In genomic region chr1:170562644-170563338, GRCh38 we compare ENCODE assay signal across 8 cellular contexts. TPM values are rescaled to one million over a fixed set of nuclear protein-coding genes. Genes with fewer than 3 reads are reported as not detected.
DNase-seq lines count a peak whose midpoint lies in the region; ATAC-seq, FAIRE-seq and TF ChIP-seq lines count a peak whose summit lies in the region.

No MANE protein-coding gene starts in this region.

- H3K4me1 ChIP-seq in H1 (replicated peaks in 1 of 4; ENCODE audit: control insufficient read depth in 3 of 4, insufficient read depth in 4 of 4, low read length in 3 of 4) (peaks cover 5 to 10% (median 7%) of the 10 kb centered on the region in 4 experiments; a peak in 6 of 7 replicates), mucosa of descending colon (ENCODE audit: low read depth) (no peaks in the 10 kb centered on the region)

- intact Hi-C loops in mucosa of descending colon (cut with DNase I, micrococcal nuclease), result no loop called here

- H3K56ac ChIP-seq in H1 (replicated peaks; ENCODE audit: insufficient read length, low read depth, low read length), result no peak overlapping the region

- no peaks in the 10 kb centered on the region for H3K79me1 ChIP-seq in H1 (ENCODE audit: low read depth, low read length)

- peaks cover 49% of the 10 kb centered on the region for H3K4me1 Mint-ChIP-seq in HFFc6 (ENCODE audit: low read depth)
- peaks cover 2 to 15% (median 8%) of the 10 kb centered on the region in 4 donors for H3K4me1 Mint-ChIP-seq in naive thymus-derived CD8-positive, alpha-beta T cell

- peak overlapping the region; percentile 88; the same call in 1 of the 2 replicates for H2BK5ac ChIP-seq in H1 (ENCODE audit: low read depth, low read length)

- H4K20me1 ChIP-seq in H1 (replicated peaks in 1 of 2; ENCODE audit: control insufficient read depth in 1 of 2, insufficient read depth in 2 of 2, low read length in 2 of 2), result no peaks in the 10 kb centered on the region

- H2BK12ac ChIP-seq in H1 (ENCODE audit: low read depth, low read length), result peak overlapping the region; percentile 89

- peak overlapping the region in 1 of 4 experiments; percentile 13; a peak in 1 of 8 replicates for H3K4me3 ChIP-seq in H1 (ENCODE audit: extremely low read depth in 1 of 4, insufficient read depth in 2 of 4, low read depth in 3 of 4, low read length in 4 of 4)
- no peak overlapping the region for H3K4me3 ChIP-seq in mucosa of descending colon

- H3K4ac ChIP-seq in H1 (replicated peaks; ENCODE audit: insufficient read length, low read depth, low read length), result peak overlapping the region; percentile 81

- no peak overlapping the region for H3K23ac ChIP-seq in H1 (ENCODE audit: insufficient read length)

- no peak for TF ChIP-seq POLR2A in H1 (IDR thresholded peaks at IDR 0.05; ENCODE audit: control extremely low read depth in 1 of 2, low read depth in 2 of 2, low read length in 2 of 2)

- no peak overlapping the region for H2AK5ac ChIP-seq in H1 (ENCODE audit: low read depth, low read length)

- H3K36me3 ChIP-seq in H1 (ENCODE audit: control insufficient read depth in 2 of 4, insufficient read depth in 4 of 4, low read length in 3 of 4) (no peaks in the 10 kb centered on the region), mucosa of descending colon (ENCODE audit: low read depth) (no peaks in the 10 kb centered on the region)

- H3K23me2 ChIP-seq in H1 (ENCODE audit: low read depth, low read length), result no peaks in the 10 kb centered on the region

- peaks cover 36% of the 10 kb centered on the region for H3K9me3 Mint-ChIP-seq in HFFc6
- peaks cover 0 to 27% (median 12%) of the 10 kb centered on the region in 9 donors for H3K9me3 Mint-ChIP-seq in naive thymus-derived CD8-positive, alpha-beta T cell

- CTCF ChIA-PET in RWPE1 (lab: Yijun Ruan, JAX), result interaction anchor here (0.5 to 1.2 kb wide), 3 partner anchors 102 to 381 kb away, joined by 4 to 5 read pairs (median 4); no protein-coding TSS in a partner anchor
- CTCF ChIA-PET in H1 (lab: Charles Lee; ENCODE audit: partially characterized antibody), result interaction anchor here (0.5 to 1.0 kb wide), 5 partner anchors 118 to 413 kb away, joined by 3 read pairs; no protein-coding TSS in a partner anchor

- no peak overlapping the region for H3K14ac ChIP-seq in H1 (ENCODE audit: insufficient read length)

- H3K27ac Mint-ChIP-seq in HFFc6, result peak overlapping the region; percentile 91
- peak overlapping the region in 1 of 10 donors; percentile 67 for H3K27ac Mint-ChIP-seq in naive thymus-derived CD8-positive, alpha-beta T cell

- peak overlapping the region; percentile 43; the same call in 1 of the 2 replicates for H3K18ac ChIP-seq in H1 (ENCODE audit: extremely low read depth, low read length)

- no peak overlapping the region for H4K8ac ChIP-seq in H1 (ENCODE audit: extremely low read depth, insufficient read depth, low read length)

- DNase-seq in GM03348 (ENCODE audit: low spot score) (peak; percentile 83), HFFc6 (peak; percentile 77), RWPE1 (ENCODE audit: low spot score) (peak; percentile 90), H1 (ENCODE audit: low read depth in 1 of 2, low spot score in 2 of 2) (peak in 1 of 2 experiments; percentile 23), mucosa of descending colon (peak in 1 of 3 donors; percentile 12), NCI-H748 (lab: John Stamatoyannopoulos, UW; ENCODE audit: unreplicated experiment) (no peak)
- no peak for DNase-seq in naive thymus-derived CD8-positive, alpha-beta T cell
- no peak for DNase-seq in activated CD8-positive, alpha-beta memory T cell treated with anti-CD3 and anti-CD28 coated beads for 24 hours

- no peak overlapping the region for H2BK15ac ChIP-seq in H1 (ENCODE audit: low read length)

- peak overlapping the region; percentile 54 for H4K91ac ChIP-seq in H1 (replicated peaks; ENCODE audit: insufficient read length, low read length)

- peak; percentile 13 for FAIRE-seq in H1 (lab: Jason Lieb, UNC)

- no peaks in the 10 kb centered on the region for H3K27me3 Mint-ChIP-seq in HFFc6 (ENCODE audit: insufficient read depth)
- H3K27me3 Mint-ChIP-seq in naive thymus-derived CD8-positive, alpha-beta T cell, result peaks cover 1 to 21% (median 10%) of the 10 kb centered on the region in 5 donors

- H4K5ac ChIP-seq in H1 (ENCODE audit: insufficient read length, low read depth, low read length), result no peak overlapping the region

- no peaks in the 10 kb centered on the region for H3K79me2 ChIP-seq in H1 (ENCODE audit: control insufficient read depth in 1 of 2, insufficient read depth in 2 of 2, low read length in 2 of 2)

- POLR2A ChIA-PET in RWPE1 (lab: Yijun Ruan, JAX; ENCODE audit: low non-redundant PET), result no interaction called here
- POLR2A ChIA-PET in H1 (lab: Charles Lee; ENCODE audit: partially characterized antibody), result interaction anchor here (1.0 kb wide), 1 partner anchor 15 kb away, joined by 3 read pairs; no protein-coding TSS in a partner anchor
- POLR2A ChIA-PET in naive thymus-derived CD8-positive, alpha-beta T cell (lab: Charles Lee), result no interaction called here

- H3K9me3 ChIP-seq in H1 (ENCODE audit: insufficient read depth in 2 of 2, low read depth in 1 of 2, low read length in 1 of 2) (no peaks in the 10 kb centered on the region), mucosa of descending colon (no peaks in the 10 kb centered on the region)

- TF ChIP-seq RAD21 in H1 (IDR thresholded peaks at IDR 0.05 in 1 of 2, conservative IDR thresholded peaks at IDR 0.05 in 1 of 2; ENCODE audit: low read depth in 2 of 2, low read length in 2 of 2), result no peak

- H2BK120ac ChIP-seq in H1 (replicated peaks; ENCODE audit: low read depth, low read length), result peak overlapping the region; percentile 10

- H3K4me3 Mint-ChIP-seq in HFFc6, result peak overlapping the region; percentile 66
- peak overlapping the region in 1 of 10 donors; percentile 19 for H3K4me3 Mint-ChIP-seq in naive thymus-derived CD8-positive, alpha-beta T cell

- TF ChIP-seq CTCF in HFFc6 (IDR thresholded peaks at IDR 0.05) (no peak), RWPE1 (conservative IDR thresholded peaks at IDR 0.05; ENCODE audit: low read depth) (no peak), H1 (IDR thresholded peaks at IDR 0.05; ENCODE audit: control extremely low read depth in 1 of 3, insufficient read depth in 1 of 3, low read depth in 1 of 3, low read length in 3 of 3) (no peak), mucosa of descending colon (IDR thresholded peaks at IDR 0.05) (no peak)

- TF ChIP-seq EP300 in H1 (IDR thresholded peaks at IDR 0.05; ENCODE audit: borderline replicate concordance in 1 of 2, low read depth in 2 of 2, low read length in 2 of 2), result no peak

- peaks cover 39% of the 10 kb centered on the region for H3K36me3 Mint-ChIP-seq in HFFc6 (ENCODE audit: low read depth)
- peaks cover 2 to 19% (median 10%) of the 10 kb centered on the region in 3 donors for H3K36me3 Mint-ChIP-seq in naive thymus-derived CD8-positive, alpha-beta T cell

- H2BK20ac ChIP-seq in H1 (ENCODE audit: low read length), result peak overlapping the region; percentile 95; the same call in 1 of the 2 replicates

- H3K27ac ChIP-seq in RWPE1, result peak overlapping the region; percentile 90
- 0 out of 2 replicates have a peak overlapping the region, but pooled peaks have one; percentile 22 for H3K27ac ChIP-seq in H1 (ENCODE audit: low read depth, low read length)

- ATAC-seq in mucosa of descending colon, result peak; percentile 50
- ATAC-seq in naive thymus-derived CD8-positive, alpha-beta T cell, result no peak

- H2AFZ ChIP-seq in H1 (ENCODE audit: low read length), result peak overlapping the region; percentile 93

- WGBS in H1 (ENCODE audit: extremely low coverage in 1 of 2, insufficient coverage in 1 of 2, insufficient read length in 1 of 2, insufficient replicate concordance in 2 of 2, low coverage in 1 of 2, low lambda C conversion rate in 2 of 2, missing lambda C conversion rate in 1 of 2), 2 experiments, result 56% methylated on average over 7 of the region's 7 CpGs; no CpG with 5 or more reads in 1 of the 2 experiments

- H3K9ac ChIP-seq in H1 (replicated peaks in 1 of 4; ENCODE audit: extremely low read depth in 1 of 4, low read depth in 3 of 4, low read length in 3 of 4), result no peak overlapping the region

- H3K27me3 ChIP-seq in H1 (replicated peaks in 1 of 4; ENCODE audit: control insufficient read depth in 3 of 4, extremely low read depth in 1 of 4, insufficient read depth in 3 of 4, low read length in 3 of 4), result no peaks in the 10 kb centered on the region; a peak in 1 of 7 replicates

- peak overlapping the region; percentile 5 to 16; a peak in 2 of 4 replicates for H3K4me2 ChIP-seq in H1 (ENCODE audit: insufficient read depth in 1 of 2, low read depth in 2 of 2, low read length in 2 of 2)

TF ChIP-seq in H1, 55 proteins besides CTCF, POLR2A, EP300 and RAD21 (continues in another document):
- TF ChIP-seq CBX5 (IDR thresholded peaks at IDR 0.05; ENCODE audit: low read depth, low read length) (no peak), ATF3 (IDR thresholded peaks at IDR 0.05; ENCODE audit: insufficient read depth, low read depth, low read length) (0 out of 2 replicates have a peak, but pooled peaks have one; percentile 29), JUN (IDR thresholded peaks at IDR 0.05; ENCODE audit: low read depth, low read length) (0 out of 2 replicates have a peak, but pooled peaks have one; percentile 70), ASH2L (IDR thresholded peaks at IDR 0.05; ENCODE audit: low read length) (peak; percentile 64), SP1 (IDR thresholded peaks at IDR 0.05; ENCODE audit: low read depth, low read length) (0 out of 2 replicates have a peak, but pooled peaks have one; percentile 24), TEAD4 (IDR thresholded peaks at IDR 0.05; ENCODE audit: low read depth, low read length) (0 out of 2 replicates have a peak, but pooled peaks have one; percentile 28), JUND (IDR thresholded peaks at IDR 0.05; ENCODE audit: low read length) (peak; percentile 97)

RNA-seq across cellular contexts. Expression of gene GORAB, which starts 30.8 kb away (rescaled TPM):
- 10 to 100 TPM; 13.7 to 18.5 (median 16.3) TPM for total RNA-seq in HFFc6 (2021; fragmentation: NEBNext Ultra II Directional; extraction: Animal tissue kit (Norgen Biotek cat#: 25700))
- total RNA-seq in H1 (2021; fragmentation: NEBNext Ultra II Directional; extraction: Animal tissue kit (Norgen Biotek cat#: 25700)), result 9.6 and 12.4 TPM in 2 replicates
- polyA plus RNA-seq in H1 (2011; rRNA removed), result 2.4 and 4.0 TPM in 2 replicates
- polyA plus RNA-seq in H1 (2011; cell fraction: cytosol; rRNA removed), result 9.5 TPM
- 5.8 TPM for polyA plus RNA-seq in H1 (2011; cell fraction: nucleus; rRNA removed)
- 7.8 to 14.5 TPM (median 9.1 TPM) in 4 replicates for polyA plus RNA-seq in H1 (2012, experiment 1 of 2)
- 0.84 TPM for polyA plus RNA-seq in H1 (2012, experiment 2 of 2)
- polyA plus RNA-seq in H1 (2013, experiment 1 of 2), result 10.7 TPM
- 9.8 TPM for polyA plus RNA-seq in H1 (2013, experiment 2 of 2)
- polyA minus RNA-seq in H1 (2011; rRNA and poly(A)+ RNA removed), result 10.2 and 13.9 TPM in 2 replicates
- 5.3 TPM for polyA minus RNA-seq in H1 (2011; cell fraction: cytosol; rRNA and poly(A)+ RNA removed)
- polyA minus RNA-seq in H1 (2011; cell fraction: nucleus; rRNA and poly(A)+ RNA removed), result 19.4 TPM
- total RNA-seq in mucosa of descending colon, result 10 to 100 TPM; 18.0 to 26.9 (median 20.7) TPM
- 10 to 100 TPM; 28.5 to 31.3 TPM for total RNA-seq in naive thymus-derived CD8-positive, alpha-beta T cell
- 1 to 10 TPM; 1.9 to 5.2 (median 3.1) TPM for polyA plus RNA-seq in naive thymus-derived CD8-positive, alpha-beta T cell

Comparison
In these comparisons a context has a peak if more than half of its experiments do, and no peak if none do; other contexts are left out.
1. DNase-seq: peak in GM03348 (single experiment), HFFc6 (single experiment) and RWPE1 (single experiment); none in NCI-H748 (single experiment), naive thymus-derived CD8-positive, alpha-beta T cell (0 of 10) and activated CD8-positive, alpha-beta memory T cell treated with anti-CD3 and anti-CD28 coated beads for 24 hours (single experiment).